5 cellular contexts compared by ENCODE assay signal in genomic region chr2:7502306-7502705, GRCh38.
"Had no signal": no experiment of that assay in that cellular context is flagged by ENCODE, and none has a peak within 500 bp of the region (broad histone marks: within the 10 kb centered on the region; RNA-seq: fewer than 3 reads in every experiment).

No MANE protein-coding gene starts in this region.

- H3K4me3 ChIP-seq: GM23338, K562 had no signal

- ATAC-seq: GM23338, K562 had no signal

- H3K9me3 Mint-ChIP-seq: GM23338, H9 had no signal

- DNase-seq: H9, HCEC 1CT, IMR-90 had no signal

- H3K27ac Mint-ChIP-seq: GM23338, H9 had no signal
